ENCODE assay signal across 1 cellular context in genomic region chr6:157813191-157813590, GRCh38.
TF ChIP-seq lines count a peak whose summit lies in the region.

No MANE protein-coding gene starts in this region.

TF ChIP-seq in K562, 482 proteins besides CTCF, POLR2A, EP300 and RAD21 (continued from another document):
- TF ChIP-seq ZNF407 (IDR thresholded peaks at IDR 0.05; ENCODE audit: low read depth) (no peak), MYBL2 (IDR thresholded peaks at IDR 0.05; ENCODE audit: low read depth) (no peak), MYBL2 (CRISPR knock-in tag; IDR thresholded peaks at IDR 0.05; ENCODE audit: borderline replicate concordance) (no peak), RBBP5 (IDR thresholded peaks at IDR 0.05; ENCODE audit: borderline replicate concordance, insufficient read depth, low read length, poor library complexity, severe bottlenecking) (peak; percentile 39), ZKSCAN3 (CRISPR knock-in tag; IDR thresholded peaks at IDR 0.05) (no peak), EGR1 (conservative IDR thresholded peaks at IDR 0.05) (peak; percentile 89), TAF1 (IDR thresholded peaks at IDR 0.05; ENCODE audit: control insufficient read depth, extremely low read depth, insufficient read depth, low read length, severe bottlenecking) (no peak)
- TF ChIP-seq, protein P1, sequence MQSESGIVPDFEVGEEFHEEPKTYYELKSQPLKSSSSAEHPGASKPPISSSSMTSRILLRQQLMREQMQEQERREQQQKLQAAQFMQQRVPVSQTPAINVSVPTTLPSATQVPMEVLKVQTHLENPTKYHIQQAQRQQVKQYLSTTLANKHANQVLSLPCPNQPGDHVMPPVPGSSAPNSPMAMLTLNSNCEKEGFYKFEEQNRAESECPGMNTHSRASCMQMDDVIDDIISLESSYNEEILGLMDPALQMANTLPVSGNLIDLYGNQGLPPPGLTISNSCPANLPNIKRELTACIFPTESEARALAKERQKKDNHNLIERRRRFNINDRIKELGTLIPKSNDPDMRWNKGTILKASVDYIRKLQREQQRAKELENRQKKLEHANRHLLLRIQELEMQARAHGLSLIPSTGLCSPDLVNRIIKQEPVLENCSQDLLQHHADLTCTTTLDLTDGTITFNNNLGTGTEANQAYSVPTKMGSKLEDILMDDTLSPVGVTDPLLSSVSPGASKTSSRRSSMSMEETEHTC (IDR thresholded peaks at IDR 0.05) = peak; percentile 55; the same call in 1 of the 2 replicates
